Comparison of ENCODE assay signal across 20 cellular contexts in the genomic region with DNA sequence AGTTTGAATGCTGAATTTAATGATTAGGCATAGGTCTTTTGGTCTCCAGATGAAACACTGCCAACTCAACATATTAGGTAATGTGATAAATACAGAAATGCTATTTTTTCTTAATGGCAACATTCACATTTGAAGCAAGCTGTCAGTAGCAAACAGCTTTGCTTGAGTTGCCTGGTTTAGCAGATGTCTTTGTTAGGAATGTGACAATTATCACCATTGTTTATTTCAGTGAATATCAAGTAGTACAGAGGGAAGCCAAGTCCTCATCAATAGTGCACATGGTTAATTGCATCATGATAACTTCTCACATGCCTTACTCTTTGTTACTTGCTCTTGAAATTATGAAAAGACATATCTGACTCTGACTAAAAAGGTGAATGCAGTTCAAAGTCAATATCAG. TPM values are rescaled to one million over a fixed set of nuclear protein-coding genes. Genes with fewer than 3 reads are reported as not detected.
DNase-seq lines count a peak whose midpoint lies in the region; ATAC-seq and TF ChIP-seq lines count a peak whose summit lies in the region.
"Had no signal": no experiment of that assay in that cellular context is flagged by ENCODE, and none has a peak within 500 bp of the region (broad histone marks: within the 10 kb centered on the region; RNA-seq: fewer than 3 reads in every experiment).

No MANE protein-coding gene starts in this region.

- no peak overlapping the region for H2AFZ ChIP-seq in mesenchymal stem cell (ENCODE audit: low read depth, low read length)

- no peaks in the 10 kb centered on the region for H3K79me1 ChIP-seq in mesenchymal stem cell (replicated peaks; ENCODE audit: low read length, poor library complexity, severe bottlenecking)

- peak overlapping the region; percentile 94 for H3K27ac ChIP-seq in cingulate gyrus (ENCODE audit: low read depth, low read length)
- H3K27ac ChIP-seq in mesenchymal stem cell (ENCODE audit: low read length, poor library complexity, severe bottlenecking), result no peak overlapping the region
- H3K27ac ChIP-seq: HL-60, KMS-11 had no signal

- no peak overlapping the region for H3K27ac Mint-ChIP-seq in activated CD8-positive, alpha-beta T cell treated with anti-CD3 and anti-CD28 coated beads for 36 hours
- no peak overlapping the region for H3K27ac Mint-ChIP-seq in activated naive CD4-positive, alpha-beta T cell treated with anti-CD3 and anti-CD28 coated beads, Interleukin-2, amount 10 ng/mL, durations not matched to agents 7 days and 5 days
- H3K27ac Mint-ChIP-seq: B cell; CD4-positive, CD25-positive, alpha-beta regulatory T cell had no signal

- H3K4me1 Mint-ChIP-seq in activated CD8-positive, alpha-beta T cell treated with anti-CD3 and anti-CD28 coated beads for 36 hours (ENCODE audit: low read depth), result no peaks in the 10 kb centered on the region
- no peaks in the 10 kb centered on the region for H3K4me1 Mint-ChIP-seq in activated naive CD4-positive, alpha-beta T cell treated with anti-CD3 and anti-CD28 coated beads, Interleukin-2, amount 10 ng/mL, durations not matched to agents 7 days and 5 days
- H3K4me1 Mint-ChIP-seq: CD4-positive, CD25-positive, alpha-beta regulatory T cell had no signal

- no peak overlapping the region for H2BK120ac ChIP-seq in mesenchymal stem cell (ENCODE audit: low read depth, low read length)

- no peaks in the 10 kb centered on the region for H3K36me3 Mint-ChIP-seq in activated CD8-positive, alpha-beta T cell treated with anti-CD3 and anti-CD28 coated beads for 36 hours (ENCODE audit: low read depth)
- H3K36me3 Mint-ChIP-seq in activated naive CD4-positive, alpha-beta T cell treated with anti-CD3 and anti-CD28 coated beads, Interleukin-2, amount 10 ng/mL, durations not matched to agents 7 days and 5 days, result no peaks in the 10 kb centered on the region
- H3K36me3 Mint-ChIP-seq: CD4-positive, CD25-positive, alpha-beta regulatory T cell had no signal

- DNase-seq in NCI-H1694 (lab: John Stamatoyannopoulos, UW), result peak; percentile 17
- DNase-seq in NCI-H1694 treated with DMSO at 0.1 percent for 48 hours (lab: John Stamatoyannopoulos, UW), result no peak
- DNase-seq in midbrain (lab: John Stamatoyannopoulos, UW), result peak; percentile 62
- DNase-seq in mesenchymal stem cell, result no peak
- DNase-seq in activated CD8-positive, alpha-beta T cell treated with anti-CD3 and anti-CD28 coated beads for 36 hours, result no peak
- DNase-seq in activated naive CD4-positive, alpha-beta T cell treated with anti-CD3 and anti-CD28 coated beads, Interleukin-2, amount 10 ng/mL, durations not matched to agents 7 days and 5 days, result no peak
- DNase-seq: 8988T; CD4-positive, CD25-positive, alpha-beta regulatory T cell; COR-L47; NCI-H1436 treated with DMSO at 0.1 percent for 48 hours; NCI-H2081 treated with DMSO at 0.1 percent for 48 hours; NCI-H345; NCI-H524 treated with DMSO at 0.1 percent for 48 hours; SHP77 treated with DMSO at 0.1 percent for 48 hours had no signal

- no peaks in the 10 kb centered on the region for H3K9me3 ChIP-seq in mesenchymal stem cell (ENCODE audit: control insufficient read depth, low read length)
- H3K9me3 ChIP-seq: HAP-1 had no signal

- no peak for ATAC-seq in activated CD8-positive, alpha-beta T cell treated with anti-CD3 and anti-CD28 coated beads for 36 hours
- ATAC-seq in GM19397 (IDR thresholded peaks at IDR 0.05; ENCODE audit: unreplicated experiment), result no peak

- H3K18ac ChIP-seq in mesenchymal stem cell (ENCODE audit: low read depth in 1 of 2, low read length in 2 of 2), result no peak overlapping the region

- no peak for TF ChIP-seq CTCF in activated CD8-positive, alpha-beta T cell treated with anti-CD3 and anti-CD28 coated beads for 36 hours (IDR thresholded peaks at IDR 0.05)

- no peak overlapping the region for H3K4me2 ChIP-seq in mesenchymal stem cell (ENCODE audit: low read length, poor library complexity, severe bottlenecking)
- H3K4me2 ChIP-seq: KMS-11 had no signal

- no peak overlapping the region for H3K23ac ChIP-seq in mesenchymal stem cell (ENCODE audit: low read length in 2 of 2)

- H2BK12ac ChIP-seq in mesenchymal stem cell (ENCODE audit: low read length in 2 of 2), result no peak overlapping the region

- H3K4me3 ChIP-seq in mesenchymal stem cell (ENCODE audit: insufficient read depth in 1 of 2, low read depth in 1 of 2, low read length in 2 of 2), result no peak overlapping the region
- H3K4me3 ChIP-seq: HAP-1 had no signal

- H2BK5ac ChIP-seq in mesenchymal stem cell (ENCODE audit: low read depth, low read length, poor library complexity, severe bottlenecking), result no peak overlapping the region

- H3K4me1 ChIP-seq in mesenchymal stem cell (ENCODE audit: control insufficient read depth, insufficient read depth, low read depth, low read length), result no peaks in the 10 kb centered on the region

- H2AK5ac ChIP-seq in mesenchymal stem cell (ENCODE audit: low read length, severe bottlenecking), result no peak overlapping the region

- no peaks in the 10 kb centered on the region for H3K36me3 ChIP-seq in mesenchymal stem cell (ENCODE audit: control insufficient read depth in 1 of 2, insufficient read depth in 2 of 2, low read depth in 1 of 2, low read length in 2 of 2)
- H3K36me3 ChIP-seq: HAP-1 had no signal

- H3K9ac ChIP-seq in mesenchymal stem cell (ENCODE audit: low read length), result no peak overlapping the region
- H3K9ac ChIP-seq: KMS-11 had no signal

- no peak overlapping the region for H4K91ac ChIP-seq in mesenchymal stem cell (ENCODE audit: low read length)

- H3K9me3 Mint-ChIP-seq in activated CD8-positive, alpha-beta T cell treated with anti-CD3 and anti-CD28 coated beads for 36 hours, result no peaks in the 10 kb centered on the region
- H3K9me3 Mint-ChIP-seq in activated naive CD4-positive, alpha-beta T cell treated with anti-CD3 and anti-CD28 coated beads, Interleukin-2, amount 10 ng/mL, durations not matched to agents 7 days and 5 days, result no peaks in the 10 kb centered on the region
- H3K9me3 Mint-ChIP-seq: CD4-positive, CD25-positive, alpha-beta regulatory T cell had no signal

- no peaks in the 10 kb centered on the region for H3K27me3 ChIP-seq in mesenchymal stem cell (ENCODE audit: control insufficient read depth in 1 of 2, insufficient read depth in 1 of 2, low read length in 2 of 2)

- H2BK15ac ChIP-seq in mesenchymal stem cell (ENCODE audit: low read depth, poor library complexity, severe bottlenecking), result no peak overlapping the region

- no peak overlapping the region for H3K4ac ChIP-seq in mesenchymal stem cell (ENCODE audit: low read depth in 1 of 2, low read length in 2 of 2)

- intact Hi-C loops in activated CD8-positive, alpha-beta T cell treated with anti-CD3 and anti-CD28 coated beads for 36 hours (cut with micrococcal nuclease), result no loop called here

- H4K8ac ChIP-seq in mesenchymal stem cell (ENCODE audit: low read length), result no peak overlapping the region

- no peaks in the 10 kb centered on the region for H3K27me3 Mint-ChIP-seq in activated CD8-positive, alpha-beta T cell treated with anti-CD3 and anti-CD28 coated beads for 36 hours
- no peaks in the 10 kb centered on the region for H3K27me3 Mint-ChIP-seq in activated naive CD4-positive, alpha-beta T cell treated with anti-CD3 and anti-CD28 coated beads, Interleukin-2, amount 10 ng/mL, durations not matched to agents 7 days and 5 days
- H3K27me3 Mint-ChIP-seq: B cell had no signal

- no peak overlapping the region for H3K4me3 Mint-ChIP-seq in activated CD8-positive, alpha-beta T cell treated with anti-CD3 and anti-CD28 coated beads for 36 hours
- no peak overlapping the region for H3K4me3 Mint-ChIP-seq in activated naive CD4-positive, alpha-beta T cell treated with anti-CD3 and anti-CD28 coated beads, Interleukin-2, amount 10 ng/mL, durations not matched to agents 7 days and 5 days
- H3K4me3 Mint-ChIP-seq: B cell; CD4-positive, CD25-positive, alpha-beta regulatory T cell had no signal

- CTCF ChIA-PET in activated CD8-positive, alpha-beta T cell treated with anti-CD3 and anti-CD28 coated beads for 36 hours (lab: Charles Lee), result interaction anchor here (1.2 to 1.3 kb wide), 3 partner anchors 17 to 140 kb away, joined by 3 to 4 read pairs (median 4); no protein-coding TSS in a partner anchor
- CTCF ChIA-PET in activated naive CD4-positive, alpha-beta T cell treated with anti-CD3 and anti-CD28 coated beads, Interleukin-2, amount 10 ng/mL, durations not matched to agents 7 days and 5 days (lab: Charles Lee), result interaction anchor here (1.2 kb wide), 1 partner anchor 15 kb away, joined by 3 read pairs; no protein-coding TSS in a partner anchor

- POLR2A ChIA-PET in activated CD8-positive, alpha-beta T cell treated with anti-CD3 and anti-CD28 coated beads for 36 hours (lab: Charles Lee), result no interaction called here

- no peak overlapping the region for H3K14ac ChIP-seq in mesenchymal stem cell (ENCODE audit: low read length in 2 of 2)

RNA-seq across cellular contexts. Expression of a gene that starts 23.7 kb away (rescaled TPM):
- polyA plus RNA-seq in mesenchymal stem cell (2013, experiment 1 of 2), result 250 TPM
- polyA plus RNA-seq in mesenchymal stem cell (2013, experiment 2 of 2), result 256 TPM
- 100 to 1,000 TPM; 231 to 235 TPM for total RNA-seq in activated CD8-positive, alpha-beta T cell treated with anti-CD3 and anti-CD28 coated beads for 36 hours

Comparison
In these comparisons a context has a peak if more than half of its experiments do, and no peak if none do; other contexts are left out.
1. DNase-seq: peak in NCI-H1694 (single experiment) and midbrain (single experiment); none in NCI-H1694 treated with DMSO at 0.1 percent for 48 hours (single experiment), mesenchymal stem cell (single experiment), activated CD8-positive, alpha-beta T cell treated with anti-CD3 and anti-CD28 coated beads for 36 hours (single experiment) and activated naive CD4-positive, alpha-beta T cell treated with anti-CD3 and anti-CD28 coated beads, Interleukin-2, amount 10 ng/mL, durations not matched to agents 7 days and 5 days (single experiment).